Comparison of ENCODE assay signal across 27 cellular contexts in the genomic region with DNA sequence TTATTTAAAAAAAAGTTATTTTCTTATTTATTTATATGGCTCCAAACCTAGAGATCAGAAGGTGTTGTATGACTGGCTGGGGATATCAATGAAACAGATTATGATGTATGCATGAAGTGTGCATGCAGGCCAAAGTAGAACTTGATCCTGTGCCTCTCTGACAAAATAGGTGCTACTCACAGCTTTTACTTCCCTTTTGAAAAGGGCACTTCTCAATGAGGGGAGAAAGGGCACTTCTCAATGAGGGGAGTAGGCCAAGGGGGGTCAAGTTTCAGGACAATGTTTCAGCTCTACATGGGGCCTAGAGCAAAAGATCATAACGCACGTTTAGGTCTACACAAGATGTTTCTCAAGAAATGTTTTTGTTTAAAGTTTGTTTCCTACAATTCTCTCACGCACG.
DNase-seq lines count a peak whose midpoint lies in the region; ATAC-seq, FAIRE-seq and TF ChIP-seq lines count a peak whose summit lies in the region.
"Had no signal": no experiment of that assay in that cellular context is flagged by ENCODE, and none has a peak within 500 bp of the region (broad histone marks: within the 10 kb centered on the region; RNA-seq: fewer than 3 reads in every experiment).

No MANE protein-coding gene starts in this region.

- TF ChIP-seq CTCF in bronchial epithelial cell (IDR thresholded peaks at IDR 0.05; ENCODE audit: insufficient read depth, low read length, severe bottlenecking) = no peak

- H3K36me3 ChIP-seq in bronchial epithelial cell (ENCODE audit: control insufficient read depth, insufficient read depth, low read length) = no peaks in the 10 kb centered on the region
- H3K36me3 ChIP-seq: upper lobe of right lung had no signal

- H3K27me3 ChIP-seq in bronchial epithelial cell (ENCODE audit: control insufficient read depth, insufficient read depth, low read length) = no peaks in the 10 kb centered on the region
- H3K27me3 ChIP-seq: upper lobe of right lung had no signal

- DNase-seq in activated T-cell treated with anti-CD3 and anti-CD28 coated beads, Interleukin-2, amount 50 U/mL, for 4 hours = no peak
- DNase-seq in activated T-cell treated with anti-CD3 and anti-CD28 coated beads for 4 hours = no peak
- DNase-seq in MV-4-11 (lab: John Stamatoyannopoulos, UW) = peak; percentile 9
- DNase-seq in bronchial epithelial cell (ENCODE audit: low read depth) = no peak
- no peak for DNase-seq in HUDEP-2 (lab: John Stamatoyannopoulos, UW; ENCODE audit: unreplicated experiment in 76 of 76)
- DNase-seq in head of caudate nucleus = no peak
- DNase-seq: activated CD4-positive, alpha-beta memory T cell treated with anti-CD3 and anti-CD28 coated beads, Interleukin-2, amount 10 ng/mL, durations not matched to agents 7 days and 5 days; activated CD4-positive, CD25-positive, alpha-beta regulatory T cell; activated effector memory CD4-positive, alpha-beta T cell treated with Interleukin-2 at 50 U/mL for 16 hours; amniotic stem cell; kidney glomerular epithelial cell; NCI-H1092 treated with DMSO at 0.1 percent for 48 hours; NCI-H187; NCI-H524; OCI-M1; stimulated activated CD4-positive, alpha-beta T cell treated with anti-CD3 and anti-CD28 coated beads, Interleukin-4, amount 100 ng/mL, for 24 hours; upper lobe of right lung had no signal

- H3K9me3 Mint-ChIP-seq in activated T-cell treated with anti-CD3 and anti-CD28 coated beads, Interleukin-2, amount 50 U/mL, for 4 hours = peaks cover 10% of the 10 kb centered on the region
- peaks cover 9% of the 10 kb centered on the region for H3K9me3 Mint-ChIP-seq in stimulated activated memory B cell treated with anti-CD40 and anti-IgM and Interleukin-4, amounts not matched to agents 10 μg/mL and 1 μg/mL and 100 μg/mL, for 72 hours

- peak; percentile 79 for FAIRE-seq in bronchial epithelial cell (lab: Jason Lieb, UNC)
- FAIRE-seq: frontal cortex, K562 had no signal

- H3K4me3 ChIP-seq in bronchial epithelial cell (ENCODE audit: low read depth, low read length) = no peak overlapping the region
- H3K4me3 ChIP-seq: GM23338, K562, lung, upper lobe of right lung had no signal

- H3K4me3 Mint-ChIP-seq in activated T-cell treated with anti-CD3 and anti-CD28 coated beads, Interleukin-2, amount 50 U/mL, for 4 hours = peak overlapping the region; percentile 43
- H3K4me3 Mint-ChIP-seq in stimulated activated memory B cell treated with anti-CD40 and anti-IgM and Interleukin-4, amounts not matched to agents 10 μg/mL and 1 μg/mL and 100 μg/mL, for 72 hours = no peak overlapping the region
- H3K4me3 Mint-ChIP-seq: activated CD4-positive, alpha-beta memory T cell treated with anti-CD3 and anti-CD28 coated beads, Interleukin-2, amount 10 ng/mL, durations not matched to agents 7 days and 5 days; brain; CD14-positive monocyte; GM23338; nephron had no signal

- no peak for ATAC-seq in activated T-cell treated with anti-CD3 and anti-CD28 coated beads, Interleukin-2, amount 50 U/mL, for 4 hours
- peak; percentile 59 for ATAC-seq in stimulated activated memory B cell treated with anti-CD40 and anti-IgM and Interleukin-4, amounts not matched to agents 10 μg/mL and 1 μg/mL and 100 μg/mL, for 72 hours
- no peak for ATAC-seq in HG03280 (IDR thresholded peaks at IDR 0.05; ENCODE audit: unreplicated experiment)
- ATAC-seq: GM23338, K562 had no signal

- no peaks in the 10 kb centered on the region for H3K27me3 Mint-ChIP-seq in activated T-cell treated with anti-CD3 and anti-CD28 coated beads, Interleukin-2, amount 50 U/mL, for 4 hours (ENCODE audit: low read depth)
- H3K27me3 Mint-ChIP-seq in stimulated activated memory B cell treated with anti-CD40 and anti-IgM and Interleukin-4, amounts not matched to agents 10 μg/mL and 1 μg/mL and 100 μg/mL, for 72 hours = no peaks in the 10 kb centered on the region
- H3K27me3 Mint-ChIP-seq: T-cell had no signal

- intact Hi-C loops in head of caudate nucleus (cut with DNase I) = no loop called here

- no peaks in the 10 kb centered on the region for H3K36me3 Mint-ChIP-seq in activated T-cell treated with anti-CD3 and anti-CD28 coated beads, Interleukin-2, amount 50 U/mL, for 4 hours (ENCODE audit: insufficient read depth)
- peaks cover 9% of the 10 kb centered on the region for H3K36me3 Mint-ChIP-seq in stimulated activated memory B cell treated with anti-CD40 and anti-IgM and Interleukin-4, amounts not matched to agents 10 μg/mL and 1 μg/mL and 100 μg/mL, for 72 hours
- H3K36me3 Mint-ChIP-seq: brain, CD14-positive monocyte had no signal

- H3K27ac Mint-ChIP-seq in stimulated activated memory B cell treated with anti-CD40 and anti-IgM and Interleukin-4, amounts not matched to agents 10 μg/mL and 1 μg/mL and 100 μg/mL, for 72 hours = no peak overlapping the region
- H3K27ac Mint-ChIP-seq: activated CD4-positive, alpha-beta memory T cell treated with anti-CD3 and anti-CD28 coated beads, Interleukin-2, amount 10 ng/mL, durations not matched to agents 7 days and 5 days; brain; CD14-positive monocyte; GM23338; nephron had no signal

- peaks cover 35% of the 10 kb centered on the region for H3K4me1 Mint-ChIP-seq in activated T-cell treated with anti-CD3 and anti-CD28 coated beads, Interleukin-2, amount 50 U/mL, for 4 hours (ENCODE audit: low read depth)
- peaks cover 5% of the 10 kb centered on the region for H3K4me1 Mint-ChIP-seq in stimulated activated memory B cell treated with anti-CD40 and anti-IgM and Interleukin-4, amounts not matched to agents 10 μg/mL and 1 μg/mL and 100 μg/mL, for 72 hours
- H3K4me1 Mint-ChIP-seq: GM23338 had no signal
